ENCODE assay signal across 8 cellular contexts in the genomic region with DNA sequence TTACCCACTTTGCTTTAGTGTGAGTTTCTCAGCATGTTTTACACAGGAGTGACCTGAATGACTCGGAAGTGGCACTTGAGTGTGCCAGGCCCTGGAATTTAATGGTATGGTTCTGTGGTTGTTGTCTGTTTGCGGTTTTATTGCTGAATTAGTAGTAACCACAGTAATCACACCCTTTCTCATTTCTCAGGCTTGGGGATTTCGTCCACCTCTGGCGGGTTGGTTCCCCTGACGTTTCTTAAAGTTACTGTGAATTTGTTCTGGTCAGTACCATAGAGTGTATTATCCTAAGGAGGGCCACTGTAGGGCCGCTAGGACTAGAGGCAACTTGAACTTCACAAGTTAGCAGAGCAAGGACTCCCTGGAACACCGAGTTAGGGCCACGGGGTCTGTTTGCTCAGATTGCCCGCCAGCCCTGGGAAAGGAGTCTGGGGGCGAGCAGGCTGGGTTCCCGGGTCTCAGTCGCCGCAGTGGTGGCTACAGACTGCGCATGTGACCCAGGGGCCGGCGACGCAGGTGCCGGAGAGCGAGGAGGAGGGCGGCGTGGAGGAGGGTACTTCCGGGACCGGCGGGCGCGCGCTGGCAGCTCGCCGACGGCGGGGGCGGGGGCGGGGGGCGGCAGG. TPM values are rescaled to one million over a fixed set of nuclear protein-coding genes. Genes with fewer than 3 reads are reported as not detected.
DNase-seq lines count a peak whose midpoint lies in the region; ATAC-seq lines count a peak whose summit lies in the region.

No MANE protein-coding gene starts in this region.

- peaks cover 2% of the 10 kb centered on the region for H3K27me3 Mint-ChIP-seq in IgD-negative memory B cell
- H3K27me3 Mint-ChIP-seq in activated naive CD8-positive, alpha-beta T cell treated with anti-CD3 and anti-CD28 coated beads, Interleukin-2, amount 50 U/mL, for 24 hours, result peaks cover 3% of the 10 kb centered on the region
- H3K27me3 Mint-ChIP-seq in stimulated activated memory B cell treated with anti-CD40 and anti-IgM and Interleukin-4, amounts not matched to agents 10 μg/mL and 1 μg/mL and 100 μg/mL, for 72 hours, result no peaks in the 10 kb centered on the region

- DNase-seq in NK-92 treated with Interleukin-12 subunit alpha and Interleukin-12 subunit beta, amount 100 ng/mL, for 24 hours (lab: John Stamatoyannopoulos, UW), result peak; percentile 32
- DNase-seq in NK-92 (lab: John Stamatoyannopoulos, UW; ENCODE audit: unreplicated experiment) (no peak), iPS-NIHi7 (ENCODE audit: extremely low spot score) (peak; percentile 82), D341Med (ENCODE audit: low spot score) (no peak)
- DNase-seq in activated naive CD8-positive, alpha-beta T cell treated with anti-CD3 and anti-CD28 coated beads, Interleukin-2, amount 50 U/mL, for 24 hours, result no peak

- peak overlapping the region; percentile 96 to 99 (median 97) for H3K27ac Mint-ChIP-seq in IgD-negative memory B cell
- peak overlapping the region; percentile 83 for H3K27ac Mint-ChIP-seq in activated naive CD8-positive, alpha-beta T cell treated with anti-CD3 and anti-CD28 coated beads, Interleukin-2, amount 50 U/mL, for 24 hours
- peak overlapping the region; percentile 97 for H3K27ac Mint-ChIP-seq in stimulated activated memory B cell treated with anti-CD40 and anti-IgM and Interleukin-4, amounts not matched to agents 10 μg/mL and 1 μg/mL and 100 μg/mL, for 72 hours

- H3K4me1 Mint-ChIP-seq in IgD-negative memory B cell, result peaks cover 5 to 15% (median 12%) of the 10 kb centered on the region in 3 donors
- peaks cover 40% of the 10 kb centered on the region for H3K4me1 Mint-ChIP-seq in activated naive CD8-positive, alpha-beta T cell treated with anti-CD3 and anti-CD28 coated beads, Interleukin-2, amount 50 U/mL, for 24 hours
- peaks cover 21% of the 10 kb centered on the region for H3K4me1 Mint-ChIP-seq in stimulated activated memory B cell treated with anti-CD40 and anti-IgM and Interleukin-4, amounts not matched to agents 10 μg/mL and 1 μg/mL and 100 μg/mL, for 72 hours

- peak; percentile 83 for ATAC-seq in GM21619 (IDR thresholded peaks at IDR 0.05; ENCODE audit: unreplicated experiment)
- peak; percentile 69 for ATAC-seq in activated naive CD8-positive, alpha-beta T cell treated with anti-CD3 and anti-CD28 coated beads, Interleukin-2, amount 50 U/mL, for 24 hours
- peak; percentile 90 for ATAC-seq in stimulated activated memory B cell treated with anti-CD40 and anti-IgM and Interleukin-4, amounts not matched to agents 10 μg/mL and 1 μg/mL and 100 μg/mL, for 72 hours

- no peaks in the 10 kb centered on the region for H3K36me3 Mint-ChIP-seq in IgD-negative memory B cell
- no peaks in the 10 kb centered on the region for H3K36me3 Mint-ChIP-seq in activated naive CD8-positive, alpha-beta T cell treated with anti-CD3 and anti-CD28 coated beads, Interleukin-2, amount 50 U/mL, for 24 hours (ENCODE audit: low read depth)
- no peaks in the 10 kb centered on the region for H3K36me3 Mint-ChIP-seq in stimulated activated memory B cell treated with anti-CD40 and anti-IgM and Interleukin-4, amounts not matched to agents 10 μg/mL and 1 μg/mL and 100 μg/mL, for 72 hours

- H3K9me3 Mint-ChIP-seq in IgD-negative memory B cell, result no peaks in the 10 kb centered on the region
- H3K9me3 Mint-ChIP-seq in activated naive CD8-positive, alpha-beta T cell treated with anti-CD3 and anti-CD28 coated beads, Interleukin-2, amount 50 U/mL, for 24 hours, result no peaks in the 10 kb centered on the region
- no peaks in the 10 kb centered on the region for H3K9me3 Mint-ChIP-seq in stimulated activated memory B cell treated with anti-CD40 and anti-IgM and Interleukin-4, amounts not matched to agents 10 μg/mL and 1 μg/mL and 100 μg/mL, for 72 hours

- H3K4me3 Mint-ChIP-seq in IgD-negative memory B cell, result peak overlapping the region; percentile 88 to 99 (median 94)
- peak overlapping the region; percentile 91 for H3K4me3 Mint-ChIP-seq in activated naive CD8-positive, alpha-beta T cell treated with anti-CD3 and anti-CD28 coated beads, Interleukin-2, amount 50 U/mL, for 24 hours
- H3K4me3 Mint-ChIP-seq in stimulated activated memory B cell treated with anti-CD40 and anti-IgM and Interleukin-4, amounts not matched to agents 10 μg/mL and 1 μg/mL and 100 μg/mL, for 72 hours, result peak overlapping the region; percentile 96

RNA-seq across cellular contexts. Expression of a gene that starts 0.5 kb away (rescaled TPM):
- 0.35 TPM for polyA plus RNA-seq in IgD-negative memory B cell

RNA-seq across cellular contexts. Expression of a gene that starts 26.3 kb away (rescaled TPM):
- 134 TPM for polyA plus RNA-seq in IgD-negative memory B cell

Comparison
In these comparisons a context has a peak if more than half of its experiments do, and no peak if none do; other contexts are left out.
1. DNase-seq: peak in NK-92 treated with Interleukin-12 subunit alpha and Interleukin-12 subunit beta, amount 100 ng/mL, for 24 hours (single experiment) and iPS-NIHi7 (single experiment); none in NK-92 (single experiment), activated naive CD8-positive, alpha-beta T cell treated with anti-CD3 and anti-CD28 coated beads, Interleukin-2, amount 50 U/mL, for 24 hours (single experiment) and D341Med (single experiment).
2. Peak in every context shown above with its lines, with median percentiles within 50 percentile points of each other: ATAC-seq, H3K27ac Mint-ChIP-seq and H3K4me3 Mint-ChIP-seq.